ENCODE assay signal across 28 cellular contexts in genomic region chrX:45872480-45872879, GRCh38.
"Had no signal": no experiment of that assay in that cellular context is flagged by ENCODE, and none has a peak within 500 bp of the region (broad histone marks: within the 10 kb centered on the region; RNA-seq: fewer than 3 reads in every experiment).

No MANE protein-coding gene starts in this region.

- DNase-seq: activated CD4-positive, alpha-beta T cell treated with anti-CD3 and anti-CD28 coated beads, Interleukin-2, amount 10 ng/mL, durations not matched to agents 7 days and 5 days; activated CD4-positive, CD25-positive, alpha-beta regulatory T cell treated with anti-CD3 and anti-CD28 coated beads, Interleukin-2, amount 50 U/mL, for 72 hours; activated T-cell treated with anti-CD3 and anti-CD28 coated beads, Interleukin-2, amount 50 U/mL, for 4 hours; brain microvascular endothelial cell; cortex of kidney; head of caudate nucleus; hippocampal formation; kidney; left colon; mammary epithelial cell; naive B cell; occipital lobe; stimulated activated CD4-positive, alpha-beta T cell treated with anti-CD3 and anti-CD28 coated beads, Interleukin-2, amount 100 ng/mL, for 24 hours; stimulated activated naive CD4-positive, alpha-beta T cell treated with Interleukin-2 at 50 U/mL for 16 hours; T-helper 17 cell; T1000; trophoblast cell had no signal

- H3K27ac Mint-ChIP-seq: activated CD4-positive, alpha-beta T cell treated with anti-CD3 and anti-CD28 coated beads, Interleukin-2, amount 10 ng/mL, durations not matched to agents 7 days and 5 days; activated naive CD8-positive, alpha-beta T cell; activated T-helper 17 cell treated with anti-CD3 and anti-CD28 coated beads, Interleukin-2, amount 50 U/mL, for 72 hours; mesothelial cell of epicardium; naive B cell; neural progenitor cell; T-helper 17 cell had no signal

- H3K4me1 Mint-ChIP-seq: activated CD4-positive, alpha-beta T cell treated with anti-CD3 and anti-CD28 coated beads, Interleukin-2, amount 10 ng/mL, durations not matched to agents 7 days and 5 days; activated T-helper 17 cell treated with anti-CD3 and anti-CD28 coated beads, Interleukin-2, amount 50 U/mL, for 72 hours; mesothelial cell of epicardium; naive B cell; T-helper 17 cell had no signal

- H3K4me3 ChIP-seq: ascending aorta, gastroesophageal sphincter, neural progenitor cell, right atrium auricular region, smooth muscle cell, thoracic aorta had no signal

- H3K27ac ChIP-seq: ascending aorta, brain microvascular endothelial cell, gastroesophageal sphincter, neural progenitor cell, parathyroid adenoma, right atrium auricular region, thoracic aorta had no signal

- H3K9ac ChIP-seq: neural progenitor cell, parathyroid adenoma had no signal

- H3K4me1 ChIP-seq: ascending aorta, gastroesophageal sphincter, neural progenitor cell, parathyroid adenoma, right atrium auricular region had no signal

- H3K9me3 Mint-ChIP-seq: activated CD4-positive, alpha-beta T cell treated with anti-CD3 and anti-CD28 coated beads, Interleukin-2, amount 10 ng/mL, durations not matched to agents 7 days and 5 days; activated T-cell treated with anti-CD3 and anti-CD28 coated beads, Interleukin-2, amount 50 U/mL, for 4 hours; activated T-helper 17 cell treated with anti-CD3 and anti-CD28 coated beads, Interleukin-2, amount 50 U/mL, for 72 hours; naive B cell had no signal

- H3K36me3 Mint-ChIP-seq: activated naive CD8-positive, alpha-beta T cell; mesothelial cell of epicardium; naive B cell; neural progenitor cell had no signal

- ATAC-seq: activated T-cell treated with anti-CD3 and anti-CD28 coated beads, Interleukin-2, amount 50 U/mL, for 4 hours; activated T-helper 17 cell treated with anti-CD3 and anti-CD28 coated beads, Interleukin-2, amount 50 U/mL, for 72 hours; gastroesophageal sphincter; left colon; SK-N-SH treated with all-trans-retinoic acid at 6 μM for 48 hours; T-helper 17 cell had no signal

- H3K79me2 ChIP-seq: parathyroid adenoma had no signal

- H3K27me3 Mint-ChIP-seq: activated CD4-positive, alpha-beta T cell treated with anti-CD3 and anti-CD28 coated beads, Interleukin-2, amount 10 ng/mL, durations not matched to agents 7 days and 5 days; activated naive CD8-positive, alpha-beta T cell; activated T-helper 17 cell treated with anti-CD3 and anti-CD28 coated beads, Interleukin-2, amount 50 U/mL, for 72 hours; T-helper 17 cell had no signal

- H3K27me3 ChIP-seq: ascending aorta, brain microvascular endothelial cell, gastroesophageal sphincter, neural progenitor cell, right atrium auricular region had no signal

- H3K4me2 ChIP-seq: neural progenitor cell, smooth muscle cell had no signal

- H3K36me3 ChIP-seq: ascending aorta, brain microvascular endothelial cell, gastroesophageal sphincter, neural progenitor cell, right atrium auricular region, thoracic aorta had no signal

- H3K4me3 Mint-ChIP-seq: activated CD4-positive, alpha-beta T cell treated with anti-CD3 and anti-CD28 coated beads, Interleukin-2, amount 10 ng/mL, durations not matched to agents 7 days and 5 days; activated naive CD8-positive, alpha-beta T cell; activated T-cell treated with anti-CD3 and anti-CD28 coated beads, Interleukin-2, amount 50 U/mL, for 4 hours; activated T-helper 17 cell treated with anti-CD3 and anti-CD28 coated beads, Interleukin-2, amount 50 U/mL, for 72 hours; mesothelial cell of epicardium; naive B cell; neural progenitor cell; T-helper 17 cell had no signal
